ENCODE assay signal across 8 cellular contexts in the genomic region with DNA sequence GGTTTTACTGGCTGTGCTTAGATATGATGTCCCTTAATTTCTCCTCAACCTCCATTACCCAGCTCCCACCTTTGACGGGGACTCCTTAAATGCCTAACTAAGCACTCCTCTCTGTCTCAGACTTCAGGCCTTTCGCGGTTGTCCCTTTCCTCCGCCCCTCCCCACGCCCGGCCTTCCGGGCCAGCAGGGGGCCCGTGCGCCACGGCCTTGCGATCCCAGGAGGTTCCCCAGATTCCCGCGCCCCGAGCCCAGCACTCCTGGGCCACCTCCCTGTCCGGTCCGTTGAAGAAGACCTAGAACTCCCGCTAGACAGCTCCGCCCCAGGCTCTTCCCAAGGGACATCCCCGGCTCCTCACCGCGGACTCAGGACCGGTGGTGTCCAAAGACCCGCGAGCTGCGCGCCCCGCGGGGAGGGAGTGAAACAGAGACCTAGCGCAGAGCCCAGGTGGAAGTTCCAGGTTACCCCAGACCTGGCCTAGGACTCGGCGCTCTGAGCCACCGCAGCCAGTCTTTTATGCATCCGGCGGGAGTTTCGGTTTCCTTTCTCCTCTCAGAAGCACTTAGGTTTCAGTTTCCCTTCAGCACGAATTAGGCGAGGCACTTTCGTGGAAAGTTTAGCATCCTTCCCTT. TPM values are rescaled to one million over a fixed set of nuclear protein-coding genes. Genes with fewer than 3 reads are reported as not detected.
A peak's percentile ranks its signal among the peaks of the same experiment; 100 is the strongest.
DNase-seq lines count a peak whose midpoint lies in the region; ATAC-seq, FAIRE-seq and TF ChIP-seq lines count a peak whose summit lies in the region.

A gene with protein sequence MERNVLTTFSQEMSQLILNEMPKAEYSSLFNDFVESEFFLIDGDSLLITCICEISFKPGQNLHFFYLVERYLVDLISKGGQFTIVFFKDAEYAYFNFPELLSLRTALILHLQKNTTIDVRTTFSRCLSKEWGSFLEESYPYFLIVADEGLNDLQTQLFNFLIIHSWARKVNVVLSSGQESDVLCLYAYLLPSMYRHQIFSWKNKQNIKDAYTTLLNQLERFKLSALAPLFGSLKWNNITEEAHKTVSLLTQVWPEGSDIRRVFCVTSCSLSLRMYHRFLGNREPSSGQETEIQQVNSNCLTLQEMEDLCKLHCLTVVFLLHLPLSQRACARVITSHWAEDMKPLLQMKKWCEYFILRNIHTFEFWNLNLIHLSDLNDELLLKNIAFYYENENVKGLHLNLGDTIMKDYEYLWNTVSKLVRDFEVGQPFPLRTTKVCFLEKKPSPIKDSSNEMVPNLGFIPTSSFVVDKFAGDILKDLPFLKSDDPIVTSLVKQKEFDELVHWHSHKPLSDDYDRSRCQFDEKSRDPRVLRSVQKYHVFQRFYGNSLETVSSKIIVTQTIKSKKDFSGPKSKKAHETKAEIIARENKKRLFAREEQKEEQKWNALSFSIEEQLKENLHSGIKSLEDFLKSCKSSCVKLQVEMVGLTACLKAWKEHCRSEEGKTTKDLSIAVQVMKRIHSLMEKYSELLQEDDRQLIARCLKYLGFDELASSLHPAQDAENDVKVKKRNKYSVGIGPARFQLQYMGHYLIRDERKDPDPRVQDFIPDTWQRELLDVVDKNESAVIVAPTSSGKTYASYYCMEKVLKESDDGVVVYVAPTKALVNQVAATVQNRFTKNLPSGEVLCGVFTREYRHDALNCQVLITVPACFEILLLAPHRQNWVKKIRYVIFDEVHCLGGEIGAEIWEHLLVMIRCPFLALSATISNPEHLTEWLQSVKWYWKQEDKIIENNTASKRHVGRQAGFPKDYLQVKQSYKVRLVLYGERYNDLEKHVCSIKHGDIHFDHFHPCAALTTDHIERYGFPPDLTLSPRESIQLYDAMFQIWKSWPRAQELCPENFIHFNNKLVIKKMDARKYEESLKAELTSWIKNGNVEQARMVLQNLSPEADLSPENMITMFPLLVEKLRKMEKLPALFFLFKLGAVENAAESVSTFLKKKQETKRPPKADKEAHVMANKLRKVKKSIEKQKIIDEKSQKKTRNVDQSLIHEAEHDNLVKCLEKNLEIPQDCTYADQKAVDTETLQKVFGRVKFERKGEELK (N-terminal part only) (minus strand): TSS at position 487 of the 630 bp plus-strand sequence. CDS start 7,493 bp downstream, outside the sequence.

- ATAC-seq in GM21526 (IDR thresholded peaks at IDR 0.05; ENCODE audit: low FRiP score, unreplicated experiment): peak; percentile 100

- peaks cover 0 to 5% (median 2%) of the 10 kb centered on the region in 3 experiments for H3K27me3 ChIP-seq in neuronal stem cell (ENCODE audit: control insufficient read depth in 3 of 3, insufficient read depth in 3 of 3, low read depth in 1 of 3, low read length in 3 of 3)

- peaks cover 1 to 5% of the 10 kb centered on the region in 2 donors for H3K4me1 ChIP-seq in neuronal stem cell (ENCODE audit: control insufficient read depth in 2 of 2, insufficient read depth in 1 of 2, low read depth in 1 of 2, low read length in 2 of 2)

- H4K91ac ChIP-seq in neuronal stem cell (ENCODE audit: low read depth, low read length, poor library complexity): peak within 1 kb of the TSS; percentile 32

- H3K4ac ChIP-seq in neuronal stem cell (ENCODE audit: low read length): no peak within 1 kb of the TSS

- H3K14ac ChIP-seq in neuronal stem cell (ENCODE audit: low read length): no peak within 1 kb of the TSS

- peak within 1 kb of the TSS; percentile 96 for H3K18ac ChIP-seq in neuronal stem cell (ENCODE audit: low read length)

- peak within 1 kb of the TSS; percentile 30 for H2BK15ac ChIP-seq in neuronal stem cell (ENCODE audit: low read length)

- POLR2A ChIA-PET in RWPE1 (lab: Yijun Ruan, JAX; ENCODE audit: low non-redundant PET): interaction anchor here (0.7 kb wide), 1 partner anchor 162 kb away, joined by 4 read pairs; a partner anchor contains a TSS

- no peak for FAIRE-seq in frontal cortex (lab: Jason Lieb, UNC)

- peak within 1 kb of the TSS; percentile 19 for H2BK120ac ChIP-seq in neuronal stem cell (ENCODE audit: low read depth, low read length)

- H3K79me1 ChIP-seq in neuronal stem cell (ENCODE audit: low read depth, low read length): no peaks in the 10 kb centered on the region

- peak within 1 kb of the TSS; percentile 89 for H3K27ac ChIP-seq in RWPE1
- H3K27ac ChIP-seq in neuronal stem cell (replicated peaks; ENCODE audit: low read length): no peak within 1 kb of the TSS

- peak within 1 kb of the TSS; percentile 97 for H2AFZ ChIP-seq in neuronal stem cell (ENCODE audit: low read length)

- CTCF ChIA-PET in RWPE1 (lab: Yijun Ruan, JAX): interaction anchor here (0.6 to 0.9 kb wide), 5 partner anchors 16 to 1248 kb away, joined by 3 to 5 read pairs (median 3); no protein-coding TSS in a partner anchor

- H3K9me3 ChIP-seq in neuronal stem cell (replicated peaks in 1 of 2; ENCODE audit: control insufficient read depth in 2 of 2, insufficient read depth in 1 of 2, low read depth in 1 of 2, low read length in 2 of 2): no peaks in the 10 kb centered on the region

- H3K4me3 ChIP-seq in neuronal stem cell (ENCODE audit: low read length in 2 of 2): peak within 1 kb of the TSS; percentile 70 to 82

- H3K36me3 ChIP-seq in neuronal stem cell (replicated peaks in 1 of 2; ENCODE audit: control insufficient read depth in 2 of 2, insufficient read depth in 2 of 2, low read length in 2 of 2): no peaks in the 10 kb centered on the region

- peak within 1 kb of the TSS; percentile 47 for H3K9ac ChIP-seq in neuronal stem cell (ENCODE audit: low read depth, low read length, poor library complexity)

- H2BK12ac ChIP-seq in neuronal stem cell (ENCODE audit: low read length): no peak within 1 kb of the TSS

- no CpG with 5 or more reads among the region's 38 CpGs for WGBS in neuronal stem cell (ENCODE audit: extremely low coverage in 2 of 2, insufficient read length in 2 of 2, insufficient replicate concordance in 1 of 2), 2 donors

- H3K4me2 ChIP-seq in neuronal stem cell (ENCODE audit: insufficient read depth, low read length, poor library complexity, severe bottlenecking): peak within 1 kb of the TSS; percentile 89

- no peak within 1 kb of the TSS for H2BK5ac ChIP-seq in neuronal stem cell (ENCODE audit: low read length)

- H3K23ac ChIP-seq in neuronal stem cell (ENCODE audit: low read depth, low read length, poor library complexity): no peak within 1 kb of the TSS

- DNase-seq in DMS153 treated with DMSO at 0.1 percent for 48 hours (lab: John Stamatoyannopoulos, UW; ENCODE audit: unreplicated experiment): peak; percentile 84
- DNase-seq in HuH-7.5 (ENCODE audit: low spot score): peak; percentile 28
- DNase-seq in RWPE1 (ENCODE audit: low spot score): peak; percentile 69
- peak; percentile 26 to 82 (median 54) for DNase-seq in activated naive CD4-positive, alpha-beta T cell (lab: John Stamatoyannopoulos, UW)
- peak; percentile 18 to 31 for DNase-seq in frontal cortex (ENCODE audit: low spot score in 2 of 2)
- DNase-seq in neuronal stem cell (ENCODE audit: low spot score): peak; percentile 38

- no peak within 1 kb of the TSS for H4K8ac ChIP-seq in neuronal stem cell (ENCODE audit: low read depth, low read length)

- H2AK5ac ChIP-seq in neuronal stem cell (ENCODE audit: low read depth, low read length): no peak within 1 kb of the TSS

- TF ChIP-seq CTCF in RWPE1 (conservative IDR thresholded peaks at IDR 0.05; ENCODE audit: low read depth) (peak; percentile 45), subcutaneous adipose tissue (IDR thresholded peaks at IDR 0.05; ENCODE audit: low read depth) (no peak)

RNA-seq across cellular contexts. Expression of the gene that starts here (rescaled TPM):
- total RNA-seq in frontal cortex: 3.3 TPM
- 1.0 TPM for polyA plus RNA-seq in neuronal stem cell (2013, experiment 1 of 2)
- 1.3 TPM for polyA plus RNA-seq in neuronal stem cell (2013, experiment 2 of 2)
- 10 to 100 TPM; 16.7 to 33.7 (median 20.2) TPM for total RNA-seq in subcutaneous adipose tissue

Comparison
In these comparisons a context has a peak if more than half of its experiments do, and no peak if none do; other contexts are left out.
1. DNase-seq: peak in every context shown above with its lines; median percentile 84 in DMS153 treated with DMSO at 0.1 percent for 48 hours; 69 in RWPE1; 54 in activated naive CD4-positive, alpha-beta T cell; 38 in neuronal stem cell; 28 in HuH-7.5; 24 in frontal cortex.